In genomic region chr3:152346740-152347139, GRCh38 we compare ENCODE assay signal across 25 cellular contexts.
"Had no signal": no experiment of that assay in that cellular context is flagged by ENCODE, and none has a peak within 500 bp of the region (broad histone marks: within the 10 kb centered on the region; RNA-seq: fewer than 3 reads in every experiment).

No MANE protein-coding gene starts in this region.

- DNase-seq: activated B cell treated with CpG ODN at 0.5 μM for 24 hours; activated CD8-positive, alpha-beta T cell treated with anti-CD3 and anti-CD28 coated beads for 36 hours; activated gamma-delta T cell; activated naive CD4-positive, alpha-beta T cell treated with anti-CD3 and anti-CD28 coated beads for 36 hours; activated T-cell treated with anti-CD3 and anti-CD28 coated beads, Interleukin-2, amount 50 U/mL, for 4 hours; amygdala; MV-4-11; NCI-H1092 treated with DMSO at 0.1 percent for 48 hours; NCI-H1436; NCI-H1694 treated with DMSO at 0.1 percent for 48 hours; NCI-H2029 treated with DMSO at 0.1 percent for 48 hours; NCI-H345; NCI-H510A; NCI-H526 treated with DMSO at 0.1 percent for 48 hours; NCI-H82; NK-92 treated with Interleukin-12 subunit alpha and Interleukin-12 subunit beta, amount 100 ng/mL, for 24 hours; PC-3; SHP77; SW 1271 had no signal

- H3K27me3 Mint-ChIP-seq: activated B cell treated with CpG ODN at 0.5 μM for 24 hours; activated CD8-positive, alpha-beta T cell treated with anti-CD3 and anti-CD28 coated beads for 36 hours; activated naive CD8-positive, alpha-beta T cell; brain; central memory CD8-positive, alpha-beta T cell had no signal

- H3K27me3 ChIP-seq: SJSA1 had no signal

- H3K9me3 Mint-ChIP-seq: activated B cell treated with CpG ODN at 0.5 μM for 24 hours; activated CD8-positive, alpha-beta T cell treated with anti-CD3 and anti-CD28 coated beads for 36 hours; activated naive CD4-positive, alpha-beta T cell treated with anti-CD3 and anti-CD28 coated beads for 36 hours; activated T-cell treated with anti-CD3 and anti-CD28 coated beads, Interleukin-2, amount 50 U/mL, for 4 hours; brain; central memory CD8-positive, alpha-beta T cell had no signal

- FAIRE-seq: astrocyte had no signal

- H3K27ac ChIP-seq: SJSA1 had no signal

- H3K4me3 ChIP-seq: SJSA1 had no signal

- H3K36me3 Mint-ChIP-seq: brain had no signal

- ATAC-seq: activated CD8-positive, alpha-beta T cell treated with anti-CD3 and anti-CD28 coated beads for 36 hours; activated T-cell treated with anti-CD3 and anti-CD28 coated beads, Interleukin-2, amount 50 U/mL, for 4 hours; PC-3; SK-N-SH treated with all-trans-retinoic acid at 6 μM for 48 hours had no signal

- H3K27ac Mint-ChIP-seq: activated B cell treated with CpG ODN at 0.5 μM for 24 hours; activated naive CD4-positive, alpha-beta T cell treated with anti-CD3 and anti-CD28 coated beads for 36 hours; brain had no signal

- H3K9me3 ChIP-seq: SJSA1 had no signal

- H3K4me3 Mint-ChIP-seq: activated B cell treated with CpG ODN at 0.5 μM for 24 hours; activated CD8-positive, alpha-beta T cell treated with anti-CD3 and anti-CD28 coated beads for 36 hours; activated naive CD4-positive, alpha-beta T cell treated with anti-CD3 and anti-CD28 coated beads for 36 hours; activated naive CD8-positive, alpha-beta T cell; activated T-cell treated with anti-CD3 and anti-CD28 coated beads, Interleukin-2, amount 50 U/mL, for 4 hours; brain; central memory CD8-positive, alpha-beta T cell had no signal
